In genomic region chr4:40121515-40121914, GRCh38 we compare ENCODE assay signal across 8 cellular contexts.
DNase-seq lines count a peak whose midpoint lies in the region; ATAC-seq and TF ChIP-seq lines count a peak whose summit lies in the region.

No MANE protein-coding gene starts in this region.

- no peaks in the 10 kb centered on the region for H3K27me3 ChIP-seq in BE2C

- no peaks in the 10 kb centered on the region for H3K27me3 Mint-ChIP-seq in activated T-helper 17 cell treated with anti-CD3 and anti-CD28 coated beads, Interleukin-2, amount 50 U/mL, for 72 hours
- H3K27me3 Mint-ChIP-seq in activated naive CD4-positive, alpha-beta T cell treated with anti-CD3 and anti-CD28 coated beads, Interleukin-2, amount 10 ng/mL, durations not matched to agents 7 days and 5 days, result no peaks in the 10 kb centered on the region

- H3K27ac Mint-ChIP-seq in activated T-helper 17 cell treated with anti-CD3 and anti-CD28 coated beads, Interleukin-2, amount 50 U/mL, for 72 hours, result peak overlapping the region; percentile 62
- H3K27ac Mint-ChIP-seq in activated naive CD4-positive, alpha-beta T cell treated with anti-CD3 and anti-CD28 coated beads, Interleukin-2, amount 10 ng/mL, durations not matched to agents 7 days and 5 days, result no peak overlapping the region

- TF ChIP-seq CTCF in GM12864 (IDR thresholded peaks at IDR 0.05; ENCODE audit: low read depth, low read length, missing control alignments) (no peak), BE2C (IDR thresholded peaks at IDR 0.05; ENCODE audit: low read depth, low read length) (no peak)

- H3K9me3 ChIP-seq in BE2C, result no peaks in the 10 kb centered on the region

- DNase-seq in GM12864 (ENCODE audit: low read depth), result peak; percentile 29
- DNase-seq in HPDE6-E6E7 (ENCODE audit: extremely low spot score), result peak; percentile 76
- peak; percentile 76 for DNase-seq in medulla oblongata (ENCODE audit: extremely low spot score)
- DNase-seq in BE2C, result no peak
- DNase-seq in NCI-H1092 treated with DMSO at 0.1 percent for 48 hours (lab: John Stamatoyannopoulos, UW), result no peak
- DNase-seq in NCI-H526 treated with DMSO at 0.1 percent for 48 hours (lab: John Stamatoyannopoulos, UW), result no peak
- DNase-seq in activated naive CD4-positive, alpha-beta T cell treated with anti-CD3 and anti-CD28 coated beads, Interleukin-2, amount 10 ng/mL, durations not matched to agents 7 days and 5 days, result no peak

- H3K9me3 Mint-ChIP-seq in activated T-helper 17 cell treated with anti-CD3 and anti-CD28 coated beads, Interleukin-2, amount 50 U/mL, for 72 hours, result no peaks in the 10 kb centered on the region
- H3K9me3 Mint-ChIP-seq in activated naive CD4-positive, alpha-beta T cell treated with anti-CD3 and anti-CD28 coated beads, Interleukin-2, amount 10 ng/mL, durations not matched to agents 7 days and 5 days, result no peaks in the 10 kb centered on the region

- peak; percentile 94 for ATAC-seq in activated T-helper 17 cell treated with anti-CD3 and anti-CD28 coated beads, Interleukin-2, amount 50 U/mL, for 72 hours (replicated peaks)

- H3K4me1 Mint-ChIP-seq in activated T-helper 17 cell treated with anti-CD3 and anti-CD28 coated beads, Interleukin-2, amount 50 U/mL, for 72 hours, result peaks cover 26% of the 10 kb centered on the region
- peaks cover 42% of the 10 kb centered on the region for H3K4me1 Mint-ChIP-seq in activated naive CD4-positive, alpha-beta T cell treated with anti-CD3 and anti-CD28 coated beads, Interleukin-2, amount 10 ng/mL, durations not matched to agents 7 days and 5 days

- H3K36me3 Mint-ChIP-seq in activated T-helper 17 cell treated with anti-CD3 and anti-CD28 coated beads, Interleukin-2, amount 50 U/mL, for 72 hours (ENCODE audit: low read depth), result peaks cover 25% of the 10 kb centered on the region
- peaks cover 46% of the 10 kb centered on the region for H3K36me3 Mint-ChIP-seq in activated naive CD4-positive, alpha-beta T cell treated with anti-CD3 and anti-CD28 coated beads, Interleukin-2, amount 10 ng/mL, durations not matched to agents 7 days and 5 days

- H3K4me3 Mint-ChIP-seq in activated T-helper 17 cell treated with anti-CD3 and anti-CD28 coated beads, Interleukin-2, amount 50 U/mL, for 72 hours, result peak overlapping the region; percentile 47
- H3K4me3 Mint-ChIP-seq in activated naive CD4-positive, alpha-beta T cell treated with anti-CD3 and anti-CD28 coated beads, Interleukin-2, amount 10 ng/mL, durations not matched to agents 7 days and 5 days, result no peak overlapping the region

- no peaks in the 10 kb centered on the region for H3K36me3 ChIP-seq in BE2C

- CTCF ChIA-PET in activated naive CD4-positive, alpha-beta T cell treated with anti-CD3 and anti-CD28 coated beads, Interleukin-2, amount 10 ng/mL, durations not matched to agents 7 days and 5 days (lab: Charles Lee), result interaction anchor here (1.5 to 1.7 kb wide), 2 partner anchors 9 to 204 kb away, joined by 4 read pairs; no protein-coding TSS in a partner anchor

- H3K4me1 ChIP-seq in BE2C, result no peaks in the 10 kb centered on the region

- H3K4me3 ChIP-seq in GM12864 (ENCODE audit: low read depth, low read length) (no peak overlapping the region), BE2C (ENCODE audit: low read depth, low read length) (no peak overlapping the region)

Comparison
In these comparisons a context has a peak if more than half of its experiments do, and no peak if none do; other contexts are left out.
1. DNase-seq: peak in GM12864 (single experiment), HPDE6-E6E7 (single experiment) and medulla oblongata (single experiment); none in BE2C (single experiment), NCI-H1092 treated with DMSO at 0.1 percent for 48 hours (single experiment), NCI-H526 treated with DMSO at 0.1 percent for 48 hours (single experiment) and activated naive CD4-positive, alpha-beta T cell treated with anti-CD3 and anti-CD28 coated beads, Interleukin-2, amount 10 ng/mL, durations not matched to agents 7 days and 5 days (single experiment).